8 cellular contexts compared by ENCODE assay signal in the genomic region with DNA sequence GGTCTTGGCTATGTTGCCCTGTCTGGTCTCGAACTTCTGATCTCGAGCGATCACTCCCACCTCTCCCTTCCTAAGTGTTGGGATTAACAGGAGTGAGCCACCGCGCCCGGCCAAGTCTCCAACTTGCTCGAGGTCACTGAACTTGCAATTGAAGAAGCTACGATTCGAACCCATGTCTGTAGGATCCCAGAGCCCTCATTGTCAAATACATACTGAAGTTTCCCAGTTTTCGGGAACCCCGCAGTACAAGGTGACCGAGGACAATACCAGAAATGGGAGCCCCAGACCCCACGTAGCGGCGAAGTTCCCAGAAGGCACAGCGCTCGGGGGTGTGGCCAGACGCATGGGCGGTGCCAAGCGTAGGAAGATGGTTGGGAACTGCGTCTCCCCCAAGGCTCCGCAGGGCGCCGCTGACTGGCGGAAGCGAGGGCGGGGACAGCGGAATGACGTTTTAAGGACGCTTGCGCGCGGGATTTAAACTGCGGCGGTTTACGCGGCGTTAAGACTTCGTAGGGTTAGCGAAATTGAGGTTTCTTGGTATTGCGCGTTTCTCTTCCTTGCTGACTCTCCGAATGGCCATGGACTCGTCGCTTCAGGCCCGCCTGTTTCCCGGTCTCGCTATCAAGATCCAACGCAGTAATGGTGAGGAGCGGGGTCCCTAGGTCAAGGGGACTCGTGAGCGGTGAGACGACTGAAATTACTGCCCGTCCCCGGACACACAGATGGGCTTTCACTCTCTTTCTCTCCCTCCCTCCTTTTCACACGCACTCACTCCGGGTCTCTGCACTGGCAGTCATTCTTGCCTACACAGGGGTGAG. TPM values are rescaled to one million over a fixed set of nuclear protein-coding genes. Genes with fewer than 3 reads are reported as not detected.
A peak's percentile ranks its signal among the peaks of the same experiment; 100 is the strongest.
DNase-seq lines count a peak whose midpoint lies in the region; ATAC-seq and TF ChIP-seq lines count a peak whose summit lies in the region.

Gene KIF2C, plus strand, starts transcription at position 477 of the 818 bp plus-strand sequence. Its CDS starts 96 bp downstream, at position 573.

- H3K27me3 ChIP-seq in left ventricle myocardium inferior (ENCODE audit: low read depth) = no peaks in the 10 kb centered on the region

- H3K4me3 ChIP-seq in left ventricle myocardium inferior (peak within 1 kb of the TSS; percentile 74), urinary bladder (ENCODE audit: low read depth, low read length) (peak within 1 kb of the TSS; percentile 29)

- DNase-seq in GM13977 (ENCODE audit: low spot score) (peak; percentile 98), NCI-H1694 (lab: John Stamatoyannopoulos, UW) (peak; percentile 98), amygdala (lab: John Stamatoyannopoulos, UW) (peak; percentile 51 to 97 (median 91)), left ventricle myocardium inferior (peak; percentile 97), progenitor cell of endocrine pancreas (ENCODE audit: low spot score, unreplicated experiment) (peak; percentile 88)

- peaks cover 13% of the 10 kb centered on the region for H3K36me3 Mint-ChIP-seq in T-helper 1 cell treated with Interleukin-12 subunit alpha and Interleukin-12 subunit beta and Interleukin-4 antibody, amounts not matched to agents 30 μg/mL and 1 μg/mL, for 36 hours (ENCODE audit: low read depth)
- H3K36me3 Mint-ChIP-seq in progenitor cell of endocrine pancreas (ENCODE audit: insufficient read depth) = peaks cover 4% of the 10 kb centered on the region

- H3K27me3 Mint-ChIP-seq in T-helper 1 cell treated with Interleukin-12 subunit alpha and Interleukin-12 subunit beta and Interleukin-4 antibody, amounts not matched to agents 30 μg/mL and 1 μg/mL, for 36 hours (ENCODE audit: low read depth) = no peaks in the 10 kb centered on the region
- no peaks in the 10 kb centered on the region for H3K27me3 Mint-ChIP-seq in progenitor cell of endocrine pancreas

- H3K9me3 Mint-ChIP-seq in T-helper 1 cell treated with Interleukin-12 subunit alpha and Interleukin-12 subunit beta and Interleukin-4 antibody, amounts not matched to agents 30 μg/mL and 1 μg/mL, for 36 hours = no peaks in the 10 kb centered on the region
- H3K9me3 Mint-ChIP-seq in progenitor cell of endocrine pancreas (ENCODE audit: low read depth) = no peaks in the 10 kb centered on the region

- H3K4me1 ChIP-seq in left ventricle myocardium inferior (peaks cover 14% of the 10 kb centered on the region), urinary bladder (ENCODE audit: insufficient read depth) (no peaks in the 10 kb centered on the region)

- H3K27ac Mint-ChIP-seq in T-helper 1 cell treated with Interleukin-12 subunit alpha and Interleukin-12 subunit beta and Interleukin-4 antibody, amounts not matched to agents 30 μg/mL and 1 μg/mL, for 36 hours = peak within 1 kb of the TSS; percentile 83
- peak within 1 kb of the TSS; percentile 98 for H3K27ac Mint-ChIP-seq in progenitor cell of endocrine pancreas

- no peak for TF ChIP-seq CTCF in GM13977 (IDR thresholded peaks at IDR 0.05; ENCODE audit: extremely low read depth, insufficient read depth, missing control alignments)
- TF ChIP-seq CTCF in left ventricle myocardium inferior (IDR thresholded peaks at IDR 0.05; ENCODE audit: borderline replicate concordance) = peak; percentile 31
- TF ChIP-seq CTCF in progenitor cell of endocrine pancreas (IDR thresholded peaks at IDR 0.05; ENCODE audit: unreplicated experiment) = no peak

- peak within 1 kb of the TSS; percentile 89 for H3K4me3 Mint-ChIP-seq in T-helper 1 cell treated with Interleukin-12 subunit alpha and Interleukin-12 subunit beta and Interleukin-4 antibody, amounts not matched to agents 30 μg/mL and 1 μg/mL, for 36 hours
- H3K4me3 Mint-ChIP-seq in progenitor cell of endocrine pancreas (ENCODE audit: low read depth) = peak within 1 kb of the TSS; percentile 95

- peak within 1 kb of the TSS; percentile 93 for H3K27ac ChIP-seq in left ventricle myocardium inferior (replicated peaks)
- peak within 1 kb of the TSS; percentile 13 for H3K27ac ChIP-seq in urinary bladder (ENCODE audit: low read depth)

- under 1% methylated on average over 57 of the region's 57 CpGs for WGBS in urinary bladder

- ATAC-seq in HG02884 (IDR thresholded peaks at IDR 0.05; ENCODE audit: unreplicated experiment) = peak; percentile 93

- in situ Hi-C loops in GM13977 (cut with MboI; ENCODE audit: low pct_unique_long_range_greater_than_20kb, low sequenced_read_pairs, unreplicated experiment) = no loop called here

- H3K4me1 Mint-ChIP-seq in T-helper 1 cell treated with Interleukin-12 subunit alpha and Interleukin-12 subunit beta and Interleukin-4 antibody, amounts not matched to agents 30 μg/mL and 1 μg/mL, for 36 hours (ENCODE audit: low read depth) = peaks cover 26% of the 10 kb centered on the region
- H3K4me1 Mint-ChIP-seq in progenitor cell of endocrine pancreas (ENCODE audit: low read depth) = peaks cover 7% of the 10 kb centered on the region

- H3K9me3 ChIP-seq in left ventricle myocardium inferior (replicated peaks) = no peaks in the 10 kb centered on the region

- H3K36me3 ChIP-seq in left ventricle myocardium inferior (no peaks in the 10 kb centered on the region), urinary bladder (ENCODE audit: insufficient read depth) (no peaks in the 10 kb centered on the region)

- intact Hi-C loops in left ventricle myocardium inferior (cut with micrococcal nuclease) = no loop called here

RNA-seq across cellular contexts. Expression of gene KIF2C, which starts in this region (rescaled TPM):
- 1.6 TPM for total RNA-seq in left ventricle myocardium inferior
- total RNA-seq in progenitor cell of endocrine pancreas = 26.6 and 28.7 TPM in 2 replicates
- 9.4 TPM for total RNA-seq in urinary bladder
- 2.6 TPM for polyA plus RNA-seq in urinary bladder

Comparison
In these comparisons a context has a peak if more than half of its experiments do, and no peak if none do; other contexts are left out.
1. Peak in every context shown above with its lines: DNase-seq, ATAC-seq, H3K4me3 ChIP-seq and H3K27ac ChIP-seq.